In genomic region chr5:116646611-116647289, GRCh38 we compare ENCODE assay signal across 19 cellular contexts.
DNase-seq lines count a peak whose midpoint lies in the region; ATAC-seq and TF ChIP-seq lines count a peak whose summit lies in the region.
"Had no signal": no experiment of that assay in that cellular context is flagged by ENCODE, and none has a peak within 500 bp of the region (broad histone marks: within the 10 kb centered on the region; RNA-seq: fewer than 3 reads in every experiment).

No MANE protein-coding gene starts in this region.

- intact Hi-C loops in activated CD4-positive, alpha-beta T cell treated with anti-CD3 and anti-CD28 coated beads, Interleukin-2, amount 10 ng/mL, durations not matched to agents 24 days and 14 days (cut with micrococcal nuclease) = no loop called here

- no peak for TF ChIP-seq CTCF in epithelial cell of esophagus (IDR thresholded peaks at IDR 0.05; ENCODE audit: insufficient read depth, low read depth, low read length, missing control alignments)

- no peaks in the 10 kb centered on the region for H3K27me3 Mint-ChIP-seq in activated CD4-positive, alpha-beta T cell treated with anti-CD3 and anti-CD28 coated beads, Interleukin-2, amount 10 ng/mL, durations not matched to agents 24 days and 14 days
- H3K27me3 Mint-ChIP-seq: CD4-positive, alpha-beta T cell had no signal

- H3K4me3 Mint-ChIP-seq in activated CD4-positive, alpha-beta T cell treated with anti-CD3 and anti-CD28 coated beads, Interleukin-2, amount 10 ng/mL, durations not matched to agents 24 days and 14 days = no peak overlapping the region
- H3K4me3 Mint-ChIP-seq: CD4-positive, alpha-beta T cell had no signal

- no peaks in the 10 kb centered on the region for H3K4me1 Mint-ChIP-seq in activated CD4-positive, alpha-beta T cell treated with anti-CD3 and anti-CD28 coated beads, Interleukin-2, amount 10 ng/mL, durations not matched to agents 24 days and 14 days

- H3K27ac Mint-ChIP-seq in activated CD4-positive, alpha-beta T cell treated with anti-CD3 and anti-CD28 coated beads, Interleukin-2, amount 10 ng/mL, durations not matched to agents 24 days and 14 days = no peak overlapping the region
- H3K27ac Mint-ChIP-seq: CD4-positive, alpha-beta T cell had no signal

- peak; percentile 86 for DNase-seq in NCI-H748 (lab: John Stamatoyannopoulos, UW; ENCODE audit: unreplicated experiment)
- peak; percentile 49 for DNase-seq in epithelial cell of esophagus (ENCODE audit: low read depth)
- DNase-seq in mucosa of gallbladder (ENCODE audit: low spot score) = peak; percentile 26
- DNase-seq in activated CD4-positive, alpha-beta T cell treated with anti-CD3 and anti-CD28 coated beads, Interleukin-2, amount 10 ng/mL, durations not matched to agents 24 days and 14 days = no peak
- DNase-seq: Caco-2; CD4-positive, alpha-beta T cell; DND-41; KG1; NCI-H1092 treated with DMSO at 0.1 percent for 48 hours; NCI-H1436 treated with DMSO at 0.1 percent for 48 hours; NCI-H2029; NCI-H2227 treated with DMSO at 0.1 percent for 48 hours; NCI-H524 treated with DMSO at 0.1 percent for 48 hours; SIG-M5; SK-N-SH had no signal

- no peaks in the 10 kb centered on the region for H3K36me3 Mint-ChIP-seq in activated CD4-positive, alpha-beta T cell treated with anti-CD3 and anti-CD28 coated beads, Interleukin-2, amount 10 ng/mL, durations not matched to agents 24 days and 14 days (ENCODE audit: low read depth)

- no peaks in the 10 kb centered on the region for H3K9me3 Mint-ChIP-seq in activated CD4-positive, alpha-beta T cell treated with anti-CD3 and anti-CD28 coated beads, Interleukin-2, amount 10 ng/mL, durations not matched to agents 24 days and 14 days
- H3K9me3 Mint-ChIP-seq: CD4-positive, alpha-beta T cell had no signal

- ATAC-seq in HG03432 (IDR thresholded peaks at IDR 0.05; ENCODE audit: unreplicated experiment) (peak; percentile 34), HG02763 (IDR thresholded peaks at IDR 0.05; ENCODE audit: unreplicated experiment) (no peak), GM18867 (IDR thresholded peaks at IDR 0.05; ENCODE audit: unreplicated experiment) (no peak)

- no peak overlapping the region for H3K4me3 ChIP-seq in epithelial cell of esophagus (ENCODE audit: low read length)
- H3K4me3 ChIP-seq: BLaER1 had no signal
